1 cellular context compared by ENCODE assay signal in the genomic region with DNA sequence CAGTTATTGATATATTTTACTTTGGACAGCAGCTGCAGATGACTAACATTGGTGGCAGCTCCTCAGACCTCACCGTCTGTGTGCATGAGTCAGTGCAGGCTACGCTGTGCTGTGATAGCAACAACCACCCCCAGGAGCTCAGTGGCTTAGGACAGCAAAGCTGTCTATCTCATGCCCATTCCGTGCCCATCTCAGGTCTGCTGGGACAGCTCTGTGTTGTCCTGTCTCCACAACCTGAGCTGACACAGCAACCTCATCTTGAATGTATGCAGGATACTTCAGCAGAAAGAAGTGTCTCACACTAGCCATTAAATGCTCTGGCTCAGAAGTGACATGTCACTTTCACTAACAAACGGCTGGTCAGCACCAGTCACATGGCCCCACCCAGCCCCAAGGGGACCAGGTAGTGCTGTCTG.
TF ChIP-seq lines count a peak whose summit lies in the region.

No MANE protein-coding gene starts in this region.

TF ChIP-seq in SK-N-SH treated with all-trans-retinoic acid at 6 μM for 48 hours, 23 proteins besides CTCF, POLR2A, EP300 and RAD21 (continued from another document):
- TF ChIP-seq ZFP30 (CRISPR knock-in tag; IDR thresholded peaks at IDR 0.05) (no peak), ZNF565 (CRISPR knock-in tag; conservative IDR thresholded peaks at IDR 0.05; ENCODE audit: low read depth) (no peak), TOX (CRISPR knock-in tag; IDR thresholded peaks at IDR 0.05; ENCODE audit: borderline replicate concordance) (no peak), ZNF70 (CRISPR knock-in tag; IDR thresholded peaks at IDR 0.05) (no peak), PPARA (CRISPR knock-in tag; IDR thresholded peaks at IDR 0.05; ENCODE audit: borderline replicate concordance) (no peak), ZNF8 (CRISPR knock-in tag; IDR thresholded peaks at IDR 0.05) (no peak), RARB (CRISPR knock-in tag; IDR thresholded peaks at IDR 0.05) (no peak)
- TF ChIP-seq, protein P1, sequence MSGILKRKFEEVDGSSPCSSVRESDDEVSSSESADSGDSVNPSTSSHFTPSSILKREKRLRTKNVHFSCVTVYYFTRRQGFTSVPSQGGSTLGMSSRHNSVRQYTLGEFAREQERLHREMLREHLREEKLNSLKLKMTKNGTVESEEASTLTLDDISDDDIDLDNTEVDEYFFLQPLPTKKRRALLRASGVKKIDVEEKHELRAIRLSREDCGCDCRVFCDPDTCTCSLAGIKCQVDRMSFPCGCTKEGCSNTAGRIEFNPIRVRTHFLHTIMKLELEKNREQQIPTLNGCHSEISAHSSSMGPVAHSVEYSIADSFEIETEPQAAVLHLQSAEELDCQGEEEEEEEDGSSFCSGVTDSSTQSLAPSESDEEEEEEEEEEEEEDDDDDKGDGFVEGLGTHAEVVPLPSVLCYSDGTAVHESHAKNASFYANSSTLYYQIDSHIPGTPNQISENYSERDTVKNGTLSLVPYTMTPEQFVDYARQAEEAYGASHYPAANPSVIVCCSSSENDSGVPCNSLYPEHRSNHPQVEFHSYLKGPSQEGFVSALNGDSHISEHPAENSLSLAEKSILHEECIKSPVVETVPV (CRISPR knock-in tag; IDR thresholded peaks at IDR 0.05): no peak
